21 cellular contexts compared by ENCODE assay signal in the genomic region with DNA sequence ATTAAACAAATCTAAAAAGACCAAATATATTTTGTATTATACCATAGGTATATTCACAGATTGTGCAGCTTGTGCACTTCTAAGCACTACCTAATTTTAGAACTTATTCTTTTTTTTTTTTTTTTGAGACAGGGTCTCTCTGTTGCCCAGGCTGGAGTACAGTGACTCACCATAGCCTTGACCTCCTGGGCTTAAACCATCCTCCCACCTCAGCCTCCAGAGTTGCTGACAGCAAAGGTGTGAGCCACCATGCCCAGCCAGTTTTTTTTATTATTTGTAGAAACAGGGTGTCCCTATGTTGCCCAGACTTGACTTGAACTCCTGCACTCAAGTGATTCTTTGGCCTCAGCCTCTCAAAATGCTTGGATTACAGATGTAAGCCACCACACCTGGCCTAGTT. TPM values are rescaled to one million over a fixed set of nuclear protein-coding genes. Genes with fewer than 3 reads are reported as not detected.
DNase-seq lines count a peak whose midpoint lies in the region; ATAC-seq, FAIRE-seq and TF ChIP-seq lines count a peak whose summit lies in the region.
"Had no signal": no experiment of that assay in that cellular context is flagged by ENCODE, and none has a peak within 500 bp of the region (broad histone marks: within the 10 kb centered on the region; RNA-seq: fewer than 3 reads in every experiment).

No MANE protein-coding gene starts in this region.

- H3K4me1 ChIP-seq in HepG2 (ENCODE audit: insufficient read depth, low read length) (peaks cover 64% of the 10 kb centered on the region), right lobe of liver (peaks cover 0 to 49% (median 14%) of the 10 kb centered on the region in 4 donors), keratinocyte (ENCODE audit: control insufficient read depth, extremely low read depth, insufficient read depth, low read length) (peaks cover 32% of the 10 kb centered on the region)

- TF ChIP-seq EP300 in HepG2 (IDR thresholded peaks at IDR 0.05; ENCODE audit: low read depth in 2 of 2, low read length in 2 of 2), result no peak
- TF ChIP-seq EP300 in HepG2 (CRISPR knock-in tag; IDR thresholded peaks at IDR 0.05; ENCODE audit: borderline replicate concordance), result no peak

- H3K27me3 ChIP-seq in HepG2 (ENCODE audit: control insufficient read depth in 1 of 2, insufficient read depth in 2 of 2, low read length in 2 of 2) (no peaks in the 10 kb centered on the region), right lobe of liver (no peaks in the 10 kb centered on the region), keratinocyte (ENCODE audit: control insufficient read depth, extremely low read depth, insufficient read depth, low read length) (no peaks in the 10 kb centered on the region), WERI-Rb-1 (ENCODE audit: insufficient read depth, low read depth, severe bottlenecking) (no peaks in the 10 kb centered on the region)

- H3K36me3 ChIP-seq in HepG2 (replicated peaks in 1 of 2; ENCODE audit: control insufficient read depth in 1 of 2, insufficient read depth in 2 of 2, low read length in 2 of 2) (no peaks in the 10 kb centered on the region), right lobe of liver (no peaks in the 10 kb centered on the region), keratinocyte (ENCODE audit: control insufficient read depth in 2 of 2, extremely low read depth in 1 of 2, insufficient read depth in 2 of 2, low read length in 2 of 2) (no peaks in the 10 kb centered on the region), WERI-Rb-1 (no peaks in the 10 kb centered on the region)

- dilution Hi-C loops in keratinocyte (cut with MboI; ENCODE audit: extremely low pct_ligation_motif_present, low sequenced_read_pairs), result no loop called here

- H3K4me3 ChIP-seq in HepG2 (replicated peaks in 1 of 3; ENCODE audit: insufficient read depth in 1 of 3, low read depth in 2 of 3, low read length in 3 of 3), result no peak overlapping the region
- H3K4me3 ChIP-seq in right lobe of liver, result no peak overlapping the region
- H3K4me3 ChIP-seq in keratinocyte (ENCODE audit: control insufficient read depth in 2 of 3, extremely low read depth in 1 of 3, insufficient read depth in 2 of 3, low read depth in 1 of 3, low read length in 3 of 3), result no peak overlapping the region
- H3K4me3 ChIP-seq in WERI-Rb-1 (ENCODE audit: low read depth, low read length), result no peak overlapping the region

- H3K4me2 ChIP-seq in HepG2 (ENCODE audit: low read depth, low read length), result no peak overlapping the region
- no peak overlapping the region for H3K4me2 ChIP-seq in keratinocyte (ENCODE audit: control insufficient read depth, extremely low read depth, insufficient read depth, low read depth, low read length)

- intact Hi-C loops in HepG2 (cut with micrococcal nuclease; ENCODE audit: unreplicated experiment) (no loop called here), right lobe of liver (cut with DNase I) (no loop called here)

- no peak for FAIRE-seq in HepG2 (lab: Jason Lieb, UNC)
- FAIRE-seq in keratinocyte (lab: Jason Lieb, UNC), result no peak
- no peak for FAIRE-seq in D721Med (lab: Jason Lieb, UNC)

- H2AFZ ChIP-seq in HepG2 (ENCODE audit: low read length) (no peak overlapping the region), keratinocyte (ENCODE audit: control insufficient read depth, low read length) (peak overlapping the region; percentile 47)

- H3K27me3 Mint-ChIP-seq in WTC11 (ENCODE audit: low read depth) (no peaks in the 10 kb centered on the region), T-helper 17 cell (no peaks in the 10 kb centered on the region)

- POLR2A ChIA-PET in HepG2 (lab: Yijun Ruan, JAX), result no interaction called here
- POLR2A ChIA-PET in WTC11 (lab: Charles Lee), result no interaction called here

- DNase-seq in HepG2 (ENCODE audit: low spot score) (no peak), right lobe of liver (no peak), WTC11 (ENCODE audit: low spot score) (no peak), keratinocyte (ENCODE audit: low read depth, low spot score) (no peak), T-helper 17 cell (no peak), D721Med (ENCODE audit: insufficient read length, low spot score) (no peak), WERI-Rb-1 (no peak)
- DNase-seq: 8988T; CD8-positive, alpha-beta memory T cell; DMS53; GDM1; H9; NCI-H1694; NCI-H2081; NCI-H2171; NCI-H345; NCI-H526; RPMI8226; SIG-M5 had no signal

- H3K27ac Mint-ChIP-seq in WTC11, result peak overlapping the region; percentile 54; the same call in 1 of the 2 replicates
- no peak overlapping the region for H3K27ac Mint-ChIP-seq in T-helper 17 cell
- H3K27ac Mint-ChIP-seq: CD8-positive, alpha-beta memory T cell had no signal

- no peaks in the 10 kb centered on the region for H3K9me1 ChIP-seq in keratinocyte (ENCODE audit: control insufficient read depth, extremely low read depth, insufficient read depth, low read length)

- H3K4me1 Mint-ChIP-seq in WTC11, result peaks cover 29% of the 10 kb centered on the region
- peaks cover 3% of the 10 kb centered on the region for H3K4me1 Mint-ChIP-seq in T-helper 17 cell
- H3K4me1 Mint-ChIP-seq: CD8-positive, alpha-beta memory T cell had no signal

- CTCF ChIA-PET in HepG2 (lab: Yijun Ruan, JAX; ENCODE audit: low intra/inter-chr PET ratio, low total read pairs), result no interaction called here
- CTCF ChIA-PET in WTC11 (lab: Charles Lee), result interaction anchor here (0.7 kb wide), 3 partner anchors 7 to 293 kb away, joined by 3 to 6 read pairs (median 4); no protein-coding TSS in a partner anchor

- H3K9ac ChIP-seq in HepG2 (ENCODE audit: insufficient read depth, low read depth, low read length), result no peak overlapping the region
- H3K9ac ChIP-seq in keratinocyte (ENCODE audit: control insufficient read depth, extremely low read depth, insufficient read depth, low read length), result no peak overlapping the region

- H3K9me3 ChIP-seq in HepG2 (ENCODE audit: low read length), result no peaks in the 10 kb centered on the region
- H3K9me3 ChIP-seq in right lobe of liver, result no peaks in the 10 kb centered on the region
- no peaks in the 10 kb centered on the region for H3K9me3 ChIP-seq in keratinocyte (ENCODE audit: control insufficient read depth, low read depth, low read length)
- H3K9me3 ChIP-seq in T-helper 17 cell (ENCODE audit: control insufficient read depth, low read length, poor library complexity, severe bottlenecking), result no peaks in the 10 kb centered on the region
- H3K9me3 ChIP-seq in WERI-Rb-1 (ENCODE audit: severe bottlenecking), result no peaks in the 10 kb centered on the region

- TF ChIP-seq RAD21 in HepG2 (CRISPR knock-in tag; IDR thresholded peaks at IDR 0.05), result no peak

- H3K9me3 Mint-ChIP-seq in WTC11, result no peaks in the 10 kb centered on the region
- H3K9me3 Mint-ChIP-seq: CD8-positive, alpha-beta memory T cell; H9 had no signal

- ATAC-seq in HepG2, result no peak
- ATAC-seq in right lobe of liver, result no peak
- ATAC-seq in WTC11, result no peak
- no peak for ATAC-seq in T-helper 17 cell
- ATAC-seq: SK-N-SH treated with all-trans-retinoic acid at 6 μM for 48 hours had no signal

- TF ChIP-seq CTCF in HepG2 (CRISPR knock-in tag; IDR thresholded peaks at IDR 0.05) (no peak), right lobe of liver (IDR thresholded peaks at IDR 0.05) (no peak), WTC11 (IDR thresholded peaks at IDR 0.05) (no peak), keratinocyte (optimal IDR thresholded peaks at IDR 0.05 in 1 of 3, IDR thresholded peaks at IDR 0.05 in 1 of 3, conservative IDR thresholded peaks at IDR 0.05 in 1 of 3; ENCODE audit: extremely low read depth in 1 of 3, insufficient read depth in 2 of 3, low read length in 3 of 3) (no peak), D721Med (IDR thresholded peaks at IDR 0.05; ENCODE audit: insufficient read depth, missing control alignments) (no peak), WERI-Rb-1 (IDR thresholded peaks at IDR 0.05; ENCODE audit: low read depth, low read length) (no peak)

- TF ChIP-seq POLR2A in HepG2 (IDR thresholded peaks at IDR 0.05; ENCODE audit: insufficient read depth in 1 of 2, low read depth in 2 of 2, low read length in 2 of 2), result no peak
- TF ChIP-seq POLR2A in right lobe of liver (IDR thresholded peaks at IDR 0.05), result no peak

- no peaks in the 10 kb centered on the region for H3K36me3 Mint-ChIP-seq in WTC11
- no peaks in the 10 kb centered on the region for H3K36me3 Mint-ChIP-seq in T-helper 17 cell (ENCODE audit: low read depth)
- H3K36me3 Mint-ChIP-seq: CD8-positive, alpha-beta memory T cell had no signal

- H3K4me3 Mint-ChIP-seq in WTC11 (no peak overlapping the region), T-helper 17 cell (no peak overlapping the region)
- H3K4me3 Mint-ChIP-seq: CD8-positive, alpha-beta memory T cell; H9 had no signal

- in situ Hi-C loops in HepG2 (cut with HindIII; ENCODE audit: extremely low pct_ligation_motif_present, low pct_unique_long_range_greater_than_20kb), result no loop called here

- BruUV-seq in HepG2 (replicated peaks; lab: Mats Ljungman, UMichigan), result no TSS peak

- H3K27ac ChIP-seq in HepG2 (ENCODE audit: extremely low read length, insufficient read depth, low read length) (no peak overlapping the region), right lobe of liver (no peak overlapping the region), keratinocyte (ENCODE audit: control insufficient read depth, insufficient read depth, low read length) (no peak overlapping the region), WERI-Rb-1 (no peak overlapping the region)
- H3K27ac ChIP-seq: C4-2B had no signal

- H3K79me2 ChIP-seq in HepG2 (ENCODE audit: insufficient read depth, low read length), result no peaks in the 10 kb centered on the region
- H3K79me2 ChIP-seq in keratinocyte (ENCODE audit: control insufficient read depth, insufficient read depth, low read length), result no peaks in the 10 kb centered on the region

- H4K20me1 ChIP-seq in HepG2 (ENCODE audit: insufficient read depth, low read length) (no peaks in the 10 kb centered on the region), keratinocyte (ENCODE audit: control insufficient read depth, extremely low read depth, insufficient read depth, low read length) (no peaks in the 10 kb centered on the region)

RNA-seq across cellular contexts. Expression of gene TKT, which starts 11.9 kb away (rescaled TPM):
- total RNA-seq in HepG2 (2016; rRNA removed; fragmentation: Illumina TruSeq; extraction: Trizol), result 196 and 238 TPM in 2 replicates
- 73.9 and 83.5 TPM in 2 replicates for total RNA-seq in HepG2 (2016; cell fraction: cytosol; rRNA removed; fragmentation: Illumina TruSeq; extraction: Trizol; ENCODE audit: low read depth)
- total RNA-seq in HepG2 (2016; cell fraction: insoluble cytoplasmic fraction; rRNA removed; fragmentation: Illumina TruSeq; extraction: Trizol), result 153 and 251 TPM in 2 replicates
- 138 and 161 TPM in 2 replicates for total RNA-seq in HepG2 (2016; cell fraction: membrane; rRNA removed; fragmentation: Illumina TruSeq; extraction: Trizol)
- total RNA-seq in HepG2 (2016; cell fraction: nucleus; rRNA removed; fragmentation: Illumina TruSeq; extraction: Trizol), result 157 and 193 TPM in 2 replicates
- 150 and 188 TPM in 2 replicates for polyA plus RNA-seq in HepG2 (2011; rRNA removed)
- 105 and 148 TPM in 2 replicates for polyA plus RNA-seq in HepG2 (2011; cell fraction: cytosol; rRNA removed)
- 113 and 116 TPM in 2 replicates for polyA plus RNA-seq in HepG2 (2011; cell fraction: nucleus; rRNA removed)
- 234 and 367 TPM in 2 replicates for polyA plus RNA-seq in HepG2 (2012)
- 126 and 140 TPM in 2 replicates for polyA plus RNA-seq in HepG2 (2016; cell fraction: cytosol; fragmentation: Illumina TruSeq; extraction: Trizol; ENCODE audit: low read depth)
- polyA plus RNA-seq in HepG2 (2016; cell fraction: insoluble cytoplasmic fraction; fragmentation: Illumina TruSeq; extraction: Trizol; ENCODE audit: low read depth), result 190 and 266 TPM in 2 replicates
- 168 and 215 TPM in 2 replicates for polyA plus RNA-seq in HepG2 (2016; cell fraction: membrane; fragmentation: Illumina TruSeq; extraction: Trizol; ENCODE audit: low read depth)
- 308 and 328 TPM in 2 replicates for polyA plus RNA-seq in HepG2 (2016; cell fraction: nucleus; fragmentation: Illumina TruSeq; extraction: Trizol; ENCODE audit: insufficient read depth, low read depth)
- polyA minus RNA-seq in HepG2 (2011; rRNA and poly(A)+ RNA removed; ENCODE audit: low replicate concordance), result 280 and 471 TPM in 2 replicates
- 128 and 140 TPM in 2 replicates for polyA minus RNA-seq in HepG2 (2011; cell fraction: cytosol; rRNA and poly(A)+ RNA removed)
- polyA minus RNA-seq in HepG2 (2011; cell fraction: nucleus; rRNA and poly(A)+ RNA removed), result 47.4 and 62.7 TPM in 2 replicates
- 100 to 1,000 TPM in 5 of 6 experiments, 10 to 100 TPM in 1; 98.9 to 257 (median 146) TPM for total RNA-seq in right lobe of liver
- 1,040 to 1,222 TPM (median 1,204 TPM) in 3 replicates for total RNA-seq in WTC11 (2021)
- polyA plus RNA-seq in keratinocyte, result 225 to 282 TPM (median 266 TPM) in 3 replicates
- polyA plus RNA-seq in keratinocyte (2011; ENCODE audit: low read depth), result 49.0 TPM
- polyA plus RNA-seq in keratinocyte (2011; cell fraction: cytosol; rRNA removed), result 157 and 279 TPM in 2 replicates
- polyA plus RNA-seq in keratinocyte (2011; cell fraction: nucleus; rRNA removed), result 177 and 237 TPM in 2 replicates
- 176 and 519 TPM in 2 replicates for polyA plus RNA-seq in keratinocyte (2012; ENCODE audit: low replicate concordance)
- polyA minus RNA-seq in keratinocyte, result 167 to 388 TPM (median 197 TPM) in 3 replicates
- 270 TPM for polyA minus RNA-seq in keratinocyte (2011; cell fraction: cytosol; rRNA and poly(A)+ RNA removed)
- polyA minus RNA-seq in keratinocyte (2011; cell fraction: nucleus; rRNA and poly(A)+ RNA removed), result 129 and 143 TPM in 2 replicates
- 100 to 1,000 TPM; 105 to 109 TPM for total RNA-seq in T-helper 17 cell
